In genomic region chr10:73163096-73163495, GRCh38 we compare ENCODE assay signal across 20 cellular contexts. TPM values are rescaled to one million over a fixed set of nuclear protein-coding genes. Genes with fewer than 3 reads are reported as not detected.
A peak's percentile ranks its signal among the peaks of the same experiment; 100 is the strongest.
DNase-seq lines count a peak whose midpoint lies in the region; ATAC-seq and TF ChIP-seq lines count a peak whose summit lies in the region.
"Had no signal": no experiment of that assay in that cellular context is flagged by ENCODE, and none has a peak within 500 bp of the region (broad histone marks: within the 10 kb centered on the region; RNA-seq: fewer than 3 reads in every experiment).

No MANE protein-coding gene starts in this region.

- ATAC-seq in stimulated activated effector memory CD8-positive, alpha-beta T cell treated with anti-CD3 and anti-CD28 coated beads, Interleukin-12 subunit alpha, Interleukin-12 subunit beta, amount 100 ng/mL, for 72 hours: no peak
- ATAC-seq: effector memory CD8-positive, alpha-beta T cell; mucosa of descending colon; stimulated activated naive B cell treated with anti-CD40 and anti-IgM and Interleukin-4, amounts not matched to agents 10 μg/mL and 1 μg/mL and 100 μg/mL, for 72 hours had no signal

- CTCF ChIA-PET in activated naive CD4-positive, alpha-beta T cell treated with anti-CD3 and anti-CD28 coated beads for 36 hours (lab: Charles Lee): no interaction called here

- DNase-seq in activated naive CD4-positive, alpha-beta T cell treated with anti-CD3 and anti-CD28 coated beads for 36 hours: no peak
- DNase-seq in activated naive CD4-positive, alpha-beta T cell treated with Interleukin-2 at 50 U/mL for 16 hours: no peak
- DNase-seq in M059J (ENCODE audit: low read depth): peak; percentile 18
- DNase-seq in stimulated activated effector memory CD8-positive, alpha-beta T cell treated with anti-CD3 and anti-CD28 coated beads, Interleukin-12 subunit alpha, Interleukin-12 subunit beta, amount 100 ng/mL, for 72 hours (ENCODE audit: low spot score in 2 of 2): no peak
- no peak for DNase-seq in NCI-H345 treated with DMSO at 0.1 percent for 48 hours (lab: John Stamatoyannopoulos, UW; ENCODE audit: unreplicated experiment)
- DNase-seq in HUDEP-2 (lab: John Stamatoyannopoulos, UW; ENCODE audit: unreplicated experiment in 76 of 76): no peak
- DNase-seq in GM20000 (ENCODE audit: low spot score): no peak
- DNase-seq: CD8-positive, alpha-beta memory T cell; DMS79 treated with DMSO at 0.1 percent for 48 hours; effector memory CD8-positive, alpha-beta T cell; KG1; left ventricle myocardium inferior; mucosa of descending colon; MV-4-11; NCI-H187; NCI-H748 treated with DMSO at 0.1 percent for 48 hours; Right ventricle myocardium superior; stimulated activated naive B cell treated with anti-CD40 and anti-IgM and Interleukin-4, amounts not matched to agents 10 μg/mL and 1 μg/mL and 100 μg/mL, for 72 hours had no signal

- H3K9me3 Mint-ChIP-seq in activated naive CD4-positive, alpha-beta T cell treated with anti-CD3 and anti-CD28 coated beads for 36 hours: no peaks in the 10 kb centered on the region
- H3K9me3 Mint-ChIP-seq in dendritic cell treated with granulocyte-macrophage colony-stimulating factor and Interleukin-4, amounts not matched to agents 40 ng/mL and 50 ng/mL, for 4 days: no peaks in the 10 kb centered on the region
- no peaks in the 10 kb centered on the region for H3K9me3 Mint-ChIP-seq in stimulated activated effector memory CD8-positive, alpha-beta T cell treated with anti-CD3 and anti-CD28 coated beads, Interleukin-12 subunit alpha, Interleukin-12 subunit beta, amount 100 ng/mL, for 72 hours
- H3K9me3 Mint-ChIP-seq: CD8-positive, alpha-beta memory T cell; effector memory CD8-positive, alpha-beta T cell; stimulated activated naive B cell treated with anti-CD40 and anti-IgM and Interleukin-4, amounts not matched to agents 10 μg/mL and 1 μg/mL and 100 μg/mL, for 72 hours had no signal

- H3K4me1 Mint-ChIP-seq in activated naive CD4-positive, alpha-beta T cell treated with anti-CD3 and anti-CD28 coated beads for 36 hours (ENCODE audit: low read depth): peaks cover 58% of the 10 kb centered on the region
- peaks cover 51% of the 10 kb centered on the region for H3K4me1 Mint-ChIP-seq in dendritic cell treated with granulocyte-macrophage colony-stimulating factor and Interleukin-4, amounts not matched to agents 40 ng/mL and 50 ng/mL, for 4 days (ENCODE audit: low read depth)
- H3K4me1 Mint-ChIP-seq in stimulated activated effector memory CD8-positive, alpha-beta T cell treated with anti-CD3 and anti-CD28 coated beads, Interleukin-12 subunit alpha, Interleukin-12 subunit beta, amount 100 ng/mL, for 72 hours: peaks cover 69% of the 10 kb centered on the region

- H3K27me3 Mint-ChIP-seq in activated naive CD4-positive, alpha-beta T cell treated with anti-CD3 and anti-CD28 coated beads for 36 hours (ENCODE audit: low read depth): no peaks in the 10 kb centered on the region
- H3K27me3 Mint-ChIP-seq in dendritic cell treated with granulocyte-macrophage colony-stimulating factor and Interleukin-4, amounts not matched to agents 40 ng/mL and 50 ng/mL, for 4 days: no peaks in the 10 kb centered on the region
- H3K27me3 Mint-ChIP-seq: effector memory CD8-positive, alpha-beta T cell; stimulated activated naive B cell treated with anti-CD40 and anti-IgM and Interleukin-4, amounts not matched to agents 10 μg/mL and 1 μg/mL and 100 μg/mL, for 72 hours had no signal

- intact Hi-C loops in activated naive CD4-positive, alpha-beta T cell treated with anti-CD3 and anti-CD28 coated beads for 36 hours (cut with micrococcal nuclease): loop anchor here (10.0 kb wide), 2 partner anchors 462 to 468 kb away; partner anchors contain the start of gene MCU
- intact Hi-C loops in dendritic cell treated with granulocyte-macrophage colony-stimulating factor and Interleukin-4, amounts not matched to agents 40 ng/mL and 50 ng/mL, for 4 days (cut with micrococcal nuclease): no loop called here

- peaks cover 15% of the 10 kb centered on the region for H3K36me3 Mint-ChIP-seq in activated naive CD4-positive, alpha-beta T cell treated with anti-CD3 and anti-CD28 coated beads for 36 hours (ENCODE audit: low read depth)
- peaks cover 70% of the 10 kb centered on the region for H3K36me3 Mint-ChIP-seq in dendritic cell treated with granulocyte-macrophage colony-stimulating factor and Interleukin-4, amounts not matched to agents 40 ng/mL and 50 ng/mL, for 4 days (ENCODE audit: low read depth)
- H3K36me3 Mint-ChIP-seq in stimulated activated effector memory CD8-positive, alpha-beta T cell treated with anti-CD3 and anti-CD28 coated beads, Interleukin-12 subunit alpha, Interleukin-12 subunit beta, amount 100 ng/mL, for 72 hours: peaks cover 92% of the 10 kb centered on the region

- no peak for TF ChIP-seq CTCF in GM20000 (IDR thresholded peaks at IDR 0.05; ENCODE audit: extremely low read depth, missing control alignments)

- H3K27ac Mint-ChIP-seq in activated naive CD4-positive, alpha-beta T cell treated with anti-CD3 and anti-CD28 coated beads for 36 hours: peak overlapping the region; percentile 54
- peak overlapping the region; percentile 43 for H3K27ac Mint-ChIP-seq in dendritic cell treated with granulocyte-macrophage colony-stimulating factor and Interleukin-4, amounts not matched to agents 40 ng/mL and 50 ng/mL, for 4 days
- peak overlapping the region; percentile 58 for H3K27ac Mint-ChIP-seq in stimulated activated effector memory CD8-positive, alpha-beta T cell treated with anti-CD3 and anti-CD28 coated beads, Interleukin-12 subunit alpha, Interleukin-12 subunit beta, amount 100 ng/mL, for 72 hours
- H3K27ac Mint-ChIP-seq: stimulated activated naive B cell treated with anti-CD40 and anti-IgM and Interleukin-4, amounts not matched to agents 10 μg/mL and 1 μg/mL and 100 μg/mL, for 72 hours had no signal

- no peak overlapping the region for H3K4me3 Mint-ChIP-seq in activated naive CD4-positive, alpha-beta T cell treated with anti-CD3 and anti-CD28 coated beads for 36 hours
- H3K4me3 Mint-ChIP-seq in dendritic cell treated with granulocyte-macrophage colony-stimulating factor and Interleukin-4, amounts not matched to agents 40 ng/mL and 50 ng/mL, for 4 days: no peak overlapping the region
- H3K4me3 Mint-ChIP-seq in stimulated activated effector memory CD8-positive, alpha-beta T cell treated with anti-CD3 and anti-CD28 coated beads, Interleukin-12 subunit alpha, Interleukin-12 subunit beta, amount 100 ng/mL, for 72 hours: no peak overlapping the region
- H3K4me3 Mint-ChIP-seq: effector memory CD8-positive, alpha-beta T cell; stimulated activated naive B cell treated with anti-CD40 and anti-IgM and Interleukin-4, amounts not matched to agents 10 μg/mL and 1 μg/mL and 100 μg/mL, for 72 hours had no signal

RNA-seq across cellular contexts. Expression of gene ECD, which starts 4.7 kb away (rescaled TPM):
- 10 to 100 TPM; 26.5 to 28.1 TPM for total RNA-seq in activated naive CD4-positive, alpha-beta T cell treated with anti-CD3 and anti-CD28 coated beads for 36 hours
- total RNA-seq in M059J (2014; rRNA removed; shearing (Covaris generic)): 34.4 and 34.5 TPM in 2 replicates

RNA-seq across cellular contexts. Expression of gene FAM149B1, which starts 4.8 kb away (rescaled TPM):
- 10 to 100 TPM; 13.3 to 13.7 TPM for total RNA-seq in activated naive CD4-positive, alpha-beta T cell treated with anti-CD3 and anti-CD28 coated beads for 36 hours
- 6.8 and 10.3 TPM in 2 replicates for total RNA-seq in M059J (2014; rRNA removed; shearing (Covaris generic))

RNA-seq across cellular contexts. Expression of gene NUDT13, which starts 52.8 kb away (rescaled TPM):
- under 1 TPM; 0.72 to 0.83 TPM for total RNA-seq in activated naive CD4-positive, alpha-beta T cell treated with anti-CD3 and anti-CD28 coated beads for 36 hours
- not detected in 2 replicates for total RNA-seq in M059J (2014; rRNA removed; shearing (Covaris generic))
- total RNA-seq: OCI-LY7 had no signal
